12 cellular contexts compared by ENCODE assay signal in genomic region chr7:128832880-128833147, GRCh38. TPM values are rescaled to one million over a fixed set of nuclear protein-coding genes. Genes with fewer than 3 reads are reported as not detected.
DNase-seq lines count a peak whose midpoint lies in the region; ATAC-seq, FAIRE-seq and TF ChIP-seq lines count a peak whose summit lies in the region.
"Had no signal": no experiment of that assay in that cellular context is flagged by ENCODE, and none has a peak within 500 bp of the region (broad histone marks: within the 10 kb centered on the region; RNA-seq: fewer than 3 reads in every experiment).

No MANE protein-coding gene starts in this region.

- no peaks in the 10 kb centered on the region for H3K27me3 ChIP-seq in WERI-Rb-1 (ENCODE audit: insufficient read depth, low read depth, severe bottlenecking)

- H3K27me3 Mint-ChIP-seq in glutamatergic neuron (ENCODE audit: unreplicated experiment) = peaks cover 21% of the 10 kb centered on the region
- H3K27me3 Mint-ChIP-seq in natural killer cell treated with Interleukin-12 subunit alpha and Interleukin-12 subunit beta and Interleukin-15 and Interleukin-18, amount 100 ng/mL, for 72 hours = peaks cover 8 to 9% of the 10 kb centered on the region in 2 donors

- H3K36me3 ChIP-seq in WERI-Rb-1 = no peaks in the 10 kb centered on the region

- H3K4me1 Mint-ChIP-seq in glutamatergic neuron (ENCODE audit: low read depth, unreplicated experiment) = peaks cover 20% of the 10 kb centered on the region
- H3K4me1 Mint-ChIP-seq in natural killer cell treated with Interleukin-12 subunit alpha and Interleukin-12 subunit beta and Interleukin-15 and Interleukin-18, amount 100 ng/mL, for 72 hours (ENCODE audit: low read depth in 2 of 2) = peaks cover 0 to 8% of the 10 kb centered on the region in 2 donors

- H3K27ac ChIP-seq in WERI-Rb-1 = peak overlapping the region; percentile 98

- H3K27ac Mint-ChIP-seq in glutamatergic neuron (ENCODE audit: unreplicated experiment) = peak overlapping the region; percentile 98
- H3K27ac Mint-ChIP-seq in natural killer cell treated with Interleukin-12 subunit alpha and Interleukin-12 subunit beta and Interleukin-15 and Interleukin-18, amount 100 ng/mL, for 72 hours = no peak overlapping the region
- H3K27ac Mint-ChIP-seq: immature natural killer cell had no signal

- peaks cover 6% of the 10 kb centered on the region for H3K36me3 Mint-ChIP-seq in glutamatergic neuron (ENCODE audit: unreplicated experiment)
- no peaks in the 10 kb centered on the region for H3K36me3 Mint-ChIP-seq in natural killer cell treated with Interleukin-12 subunit alpha and Interleukin-12 subunit beta and Interleukin-15 and Interleukin-18, amount 100 ng/mL, for 72 hours
- H3K36me3 Mint-ChIP-seq: immature natural killer cell had no signal

- DNase-seq in AG10803 (ENCODE audit: low read depth) (no peak), WERI-Rb-1 (no peak), glutamatergic neuron (no peak), retina (peak; percentile 86), amniotic stem cell (lab: John Stamatoyannopoulos, UW) (no peak), HTR-8/SVneo (ENCODE audit: insufficient read length, low spot score) (no peak), pons (ENCODE audit: low spot score) (no peak)
- no peak for DNase-seq in natural killer cell treated with Interleukin-12 subunit alpha and Interleukin-12 subunit beta and Interleukin-15 and Interleukin-18, amount 100 ng/mL, for 72 hours (ENCODE audit: low spot score)
- DNase-seq: immature natural killer cell had no signal

- TF ChIP-seq CTCF in AG10803 (conservative IDR thresholded peaks at IDR 0.05; ENCODE audit: low read length) = no peak
- TF ChIP-seq CTCF in WERI-Rb-1 (IDR thresholded peaks at IDR 0.05; ENCODE audit: low read depth, low read length) = no peak
- TF ChIP-seq CTCF in glutamatergic neuron (IDR thresholded peaks at IDR 0.05; ENCODE audit: partially characterized antibody, unreplicated experiment) = no peak

- H3K9me3 ChIP-seq in WERI-Rb-1 (ENCODE audit: severe bottlenecking) = no peaks in the 10 kb centered on the region

- H3K4me3 Mint-ChIP-seq in glutamatergic neuron (ENCODE audit: unreplicated experiment) = peak overlapping the region; percentile 88
- no peak overlapping the region for H3K4me3 Mint-ChIP-seq in natural killer cell treated with Interleukin-12 subunit alpha and Interleukin-12 subunit beta and Interleukin-15 and Interleukin-18, amount 100 ng/mL, for 72 hours
- H3K4me3 Mint-ChIP-seq: central memory CD8-positive, alpha-beta T cell; immature natural killer cell had no signal

- H3K9me3 Mint-ChIP-seq in glutamatergic neuron (ENCODE audit: unreplicated experiment) = peaks cover 16% of the 10 kb centered on the region
- no peaks in the 10 kb centered on the region for H3K9me3 Mint-ChIP-seq in natural killer cell treated with Interleukin-12 subunit alpha and Interleukin-12 subunit beta and Interleukin-15 and Interleukin-18, amount 100 ng/mL, for 72 hours
- H3K9me3 Mint-ChIP-seq: central memory CD8-positive, alpha-beta T cell; immature natural killer cell had no signal

- no peak for ATAC-seq in natural killer cell treated with Interleukin-12 subunit alpha and Interleukin-12 subunit beta and Interleukin-15 and Interleukin-18, amount 100 ng/mL, for 72 hours

- no peak for FAIRE-seq in HTR-8/SVneo (lab: Jason Lieb, UNC)

- H3K4me3 ChIP-seq in AG10803 (ENCODE audit: low read length) (peak overlapping the region; percentile 96), WERI-Rb-1 (ENCODE audit: low read depth, low read length) (peak overlapping the region; percentile 34)

RNA-seq across cellular contexts. Expression of gene FLNC, which starts 2.6 kb away (rescaled TPM):
- 241 TPM for total RNA-seq in glutamatergic neuron (ENCODE audit: unreplicated experiment)
- total RNA-seq in natural killer cell treated with Interleukin-12 subunit alpha and Interleukin-12 subunit beta and Interleukin-15 and Interleukin-18, amount 100 ng/mL, for 72 hours = not detected

RNA-seq across cellular contexts. Expression of gene ATP6V1F, which starts 29.8 kb away (rescaled TPM):
- total RNA-seq in glutamatergic neuron (ENCODE audit: unreplicated experiment) = 133 TPM
- 100 to 1,000 TPM; 115 to 145 TPM for total RNA-seq in natural killer cell treated with Interleukin-12 subunit alpha and Interleukin-12 subunit beta and Interleukin-15 and Interleukin-18, amount 100 ng/mL, for 72 hours

RNA-seq across cellular contexts. Expression of gene CCDC136, which starts 41.0 kb away (rescaled TPM):
- total RNA-seq in glutamatergic neuron (ENCODE audit: unreplicated experiment) = 202 TPM
- total RNA-seq in natural killer cell treated with Interleukin-12 subunit alpha and Interleukin-12 subunit beta and Interleukin-15 and Interleukin-18, amount 100 ng/mL, for 72 hours = 10 to 100 TPM; 15.1 to 23.8 TPM

RNA-seq across cellular contexts. Expression of gene OPN1SW, which starts 57.2 kb away (rescaled TPM):
- total RNA-seq in glutamatergic neuron (ENCODE audit: unreplicated experiment) = not detected
- total RNA-seq in natural killer cell treated with Interleukin-12 subunit alpha and Interleukin-12 subunit beta and Interleukin-15 and Interleukin-18, amount 100 ng/mL, for 72 hours = not detected
- total RNA-seq: pulmonary artery endothelial cell, SK-MEL-5 had no signal

Comparison
In these comparisons a context has a peak if more than half of its experiments do, and no peak if none do; other contexts are left out.
1. RNA of gene FLNC, which starts 2.6 kb away (total RNA-seq): 241 TPM in glutamatergic neuron (single experiment); not detected in natural killer cell treated with Interleukin-12 subunit alpha and Interleukin-12 subunit beta and Interleukin-15 and Interleukin-18, amount 100 ng/mL, for 72 hours; every median in the first group is over 100 times any median in the second.